ENCODE assay signal across 8 cellular contexts in genomic region chr19:44741841-44742352, GRCh38. TPM values are rescaled to one million over a fixed set of nuclear protein-coding genes. Genes with fewer than 3 reads are reported as not detected.
DNase-seq lines count a peak whose midpoint lies in the region; ATAC-seq and TF ChIP-seq lines count a peak whose summit lies in the region.

No MANE protein-coding gene starts in this region.

- ATAC-seq in CD4-positive, CD25-positive, alpha-beta regulatory T cell (ENCODE audit: low read depth in 2 of 2) = peak; percentile 32 to 53
- no peak for ATAC-seq in GM19035 (IDR thresholded peaks at IDR 0.05; ENCODE audit: unreplicated experiment)

- DNase-seq in CD4-positive, CD25-positive, alpha-beta regulatory T cell = no peak
- DNase-seq in HUDEP-2 (lab: John Stamatoyannopoulos, UW; ENCODE audit: unreplicated experiment in 76 of 76) (peak in 75 of 76 experiments; percentile 39 to 95 (median 87)), SK-MEL-5 (ENCODE audit: low read depth, low spot score) (peak; percentile 87), epithelial cell of esophagus (ENCODE audit: low read depth) (peak; percentile 100), transverse colon (peak; percentile 97), T-helper 2 cell (no peak)

- H3K9me3 Mint-ChIP-seq in CD4-positive, CD25-positive, alpha-beta regulatory T cell = no peaks in the 10 kb centered on the region

- peak; percentile 88 for TF ChIP-seq EP300 in transverse colon (IDR thresholded peaks at IDR 0.05; ENCODE audit: low read depth)

- TF ChIP-seq POLR2A in transverse colon (IDR thresholded peaks at IDR 0.05) = peak; percentile 69

- no peaks in the 10 kb centered on the region for H3K36me3 Mint-ChIP-seq in CD4-positive, CD25-positive, alpha-beta regulatory T cell

- in situ Hi-C loops in SK-MEL-5 (cut with HindIII; ENCODE audit: low pct_unique_long_range_greater_than_20kb, low sequenced_read_pairs) = no loop called here
- in situ Hi-C loops in transverse colon (cut with MboI; ENCODE audit: low pct_ligation_motif_present in 1 of 4, low pct_unique_long_range_greater_than_20kb in 1 of 4, low sequenced_read_pairs in 3 of 4) = no loop called here

- H3K27me3 ChIP-seq in CD4-positive, CD25-positive, alpha-beta regulatory T cell (ENCODE audit: control insufficient read depth, insufficient read depth, low read length) = no peaks in the 10 kb centered on the region
- no peaks in the 10 kb centered on the region for H3K27me3 ChIP-seq in transverse colon

- no peaks in the 10 kb centered on the region for H3K36me3 ChIP-seq in CD4-positive, CD25-positive, alpha-beta regulatory T cell (ENCODE audit: control insufficient read depth, insufficient read depth, low read length)
- H3K36me3 ChIP-seq in mesodermal cell (ENCODE audit: control insufficient read depth, insufficient read depth, low read length) (no peaks in the 10 kb centered on the region), transverse colon (no peaks in the 10 kb centered on the region)

- H3K4me3 Mint-ChIP-seq in CD4-positive, CD25-positive, alpha-beta regulatory T cell = peak overlapping the region in 1 of 4 donors; percentile 20

- TF ChIP-seq CTCF in epithelial cell of esophagus (IDR thresholded peaks at IDR 0.05; ENCODE audit: insufficient read depth, low read depth, low read length, missing control alignments) (no peak), transverse colon (IDR thresholded peaks at IDR 0.05) (no peak)

- peaks cover 5 to 33% (median 11%) of the 10 kb centered on the region in 4 donors for H3K4me1 Mint-ChIP-seq in CD4-positive, CD25-positive, alpha-beta regulatory T cell

- intact Hi-C loops in transverse colon (cut with DNase I; ENCODE audit: low total_unique reads) = no loop called here

- H3K9me3 ChIP-seq in CD4-positive, CD25-positive, alpha-beta regulatory T cell (ENCODE audit: control insufficient read depth in 2 of 2, low read length in 2 of 2) = no peaks in the 10 kb centered on the region
- H3K9me3 ChIP-seq in mesodermal cell (ENCODE audit: control insufficient read depth, low read length) (no peaks in the 10 kb centered on the region), transverse colon (no peaks in the 10 kb centered on the region)

- H3K27ac Mint-ChIP-seq in CD4-positive, CD25-positive, alpha-beta regulatory T cell = peak overlapping the region; percentile 32 to 89 (median 80)

- H3K27me3 Mint-ChIP-seq in CD4-positive, CD25-positive, alpha-beta regulatory T cell = peaks cover 6% of the 10 kb centered on the region

- 30 to 42% methylated on average over 9 to 12 of the region's 13 CpGs for WGBS in mesodermal cell (ENCODE audit: insufficient coverage in 2 of 2), 2 experiments
- 12% methylated on average over 12 of the region's 13 CpGs; no CpG with 5 or more reads in 1 of the 2 donors for WGBS in transverse colon (ENCODE audit: low coverage in 1 of 2), 2 donors

- no peak overlapping the region for H3K4me3 ChIP-seq in CD4-positive, CD25-positive, alpha-beta regulatory T cell (ENCODE audit: low read depth, low read length)
- H3K4me3 ChIP-seq in epithelial cell of esophagus (ENCODE audit: low read length) = no peak overlapping the region
- no peak overlapping the region for H3K4me3 ChIP-seq in mesodermal cell (ENCODE audit: extremely low read depth, insufficient read depth, low read length, poor library complexity, severe bottlenecking)
- H3K4me3 ChIP-seq in transverse colon = no peak overlapping the region

- H3K4me1 ChIP-seq in CD4-positive, CD25-positive, alpha-beta regulatory T cell (ENCODE audit: control insufficient read depth, insufficient read depth, low read length, poor library complexity, severe bottlenecking) = peaks cover 10% of the 10 kb centered on the region
- H3K4me1 ChIP-seq in mesodermal cell (ENCODE audit: control insufficient read depth, insufficient read depth, low read length, poor library complexity, severe bottlenecking) = peaks cover 14% of the 10 kb centered on the region
- H3K4me1 ChIP-seq in transverse colon = peaks cover 51 to 86% (median 76%) of the 10 kb centered on the region in 4 donors

- H3K27ac ChIP-seq in CD4-positive, CD25-positive, alpha-beta regulatory T cell (ENCODE audit: insufficient read depth, low read length, poor library complexity, severe bottlenecking) = peak overlapping the region; percentile 47
- peak overlapping the region; percentile 89 for H3K27ac ChIP-seq in mesodermal cell (ENCODE audit: low read depth, low read length, severe bottlenecking)
- peak overlapping the region; percentile 96 to 99 (median 97) for H3K27ac ChIP-seq in transverse colon

RNA-seq across cellular contexts. Expression of gene BCL3, which starts 6.6 kb away (rescaled TPM):
- total RNA-seq in CD4-positive, CD25-positive, alpha-beta regulatory T cell = 231 TPM
- 10 to 100 TPM in 1 of 4 donors, 1 to 10 TPM in 3; 3.4 to 12.5 (median 5.4) TPM for polyA plus RNA-seq in CD4-positive, CD25-positive, alpha-beta regulatory T cell
- total RNA-seq in SK-MEL-5 (2014; rRNA removed; shearing (Covaris generic)) = 2.7 and 3.7 TPM in 2 replicates
- 40.6 and 50.8 TPM in 2 replicates for polyA plus RNA-seq in SK-MEL-5 (2015; cell fraction: cytosol; rRNA removed)
- 32.8 and 68.9 TPM in 2 replicates for polyA plus RNA-seq in SK-MEL-5 (2015; cell fraction: nucleus; rRNA removed)
- 11.8 TPM for polyA plus RNA-seq in mesodermal cell (2013, experiment 1 of 2)
- 10.7 TPM for polyA plus RNA-seq in mesodermal cell (2013, experiment 2 of 2)
- total RNA-seq in transverse colon = 100 to 1,000 TPM in 1 of 4 donors, 10 to 100 TPM in 3; 43.8 to 181 (median 69.5) TPM

RNA-seq across cellular contexts. Expression of gene CBLC, which starts 35.8 kb away (rescaled TPM):
- not detected for total RNA-seq in CD4-positive, CD25-positive, alpha-beta regulatory T cell
- polyA plus RNA-seq in CD4-positive, CD25-positive, alpha-beta regulatory T cell = not detected
- total RNA-seq in SK-MEL-5 (2014; rRNA removed; shearing (Covaris generic)) = not detected in 2 replicates
- polyA plus RNA-seq in SK-MEL-5 (2015; cell fraction: cytosol; rRNA removed) = not detected in 2 replicates
- polyA plus RNA-seq in SK-MEL-5 (2015; cell fraction: nucleus; rRNA removed) = not detected in 2 replicates
- polyA plus RNA-seq in mesodermal cell (2013, experiment 1 of 2) = not detected
- polyA plus RNA-seq in mesodermal cell (2013, experiment 2 of 2) = not detected
- 100 to 1,000 TPM in 3 of 4 donors, 10 to 100 TPM in 1; 96.1 to 210 (median 145) TPM for total RNA-seq in transverse colon

RNA-seq across cellular contexts. Expression of gene CEACAM16, which starts 42.9 kb away (rescaled TPM):
- total RNA-seq in CD4-positive, CD25-positive, alpha-beta regulatory T cell = not detected
- polyA plus RNA-seq in CD4-positive, CD25-positive, alpha-beta regulatory T cell = not detected
- not detected in 2 replicates for total RNA-seq in SK-MEL-5 (2014; rRNA removed; shearing (Covaris generic))
- not detected in 2 replicates for polyA plus RNA-seq in SK-MEL-5 (2015; cell fraction: cytosol; rRNA removed)
- polyA plus RNA-seq in SK-MEL-5 (2015; cell fraction: nucleus; rRNA removed) = not detected in 2 replicates
- polyA plus RNA-seq in mesodermal cell (2013, experiment 1 of 2) = not detected
- polyA plus RNA-seq in mesodermal cell (2013, experiment 2 of 2) = not detected
- total RNA-seq in transverse colon = not detected

Comparison
In these comparisons a context has a peak if more than half of its experiments do, and no peak if none do; other contexts are left out.
1. DNase-seq: peak in HUDEP-2 (75 of 76), SK-MEL-5 (single experiment), epithelial cell of esophagus (single experiment) and transverse colon (single experiment); none in CD4-positive, CD25-positive, alpha-beta regulatory T cell (0 of 3) and T-helper 2 cell (0 of 5).
2. H3K27ac ChIP-seq: peak in every context shown above with its lines; median percentile 97 in transverse colon; 89 in mesodermal cell; 47 in CD4-positive, CD25-positive, alpha-beta regulatory T cell.
3. RNA of gene CBLC, which starts 35.8 kb away (total RNA-seq): 96.1 to 210 TPM in transverse colon; not detected in CD4-positive, CD25-positive, alpha-beta regulatory T cell (single experiment) and not detected in SK-MEL-5; every median in the first group is over 10 times any median in the second.